8 cellular contexts compared by ENCODE assay signal in the genomic region with DNA sequence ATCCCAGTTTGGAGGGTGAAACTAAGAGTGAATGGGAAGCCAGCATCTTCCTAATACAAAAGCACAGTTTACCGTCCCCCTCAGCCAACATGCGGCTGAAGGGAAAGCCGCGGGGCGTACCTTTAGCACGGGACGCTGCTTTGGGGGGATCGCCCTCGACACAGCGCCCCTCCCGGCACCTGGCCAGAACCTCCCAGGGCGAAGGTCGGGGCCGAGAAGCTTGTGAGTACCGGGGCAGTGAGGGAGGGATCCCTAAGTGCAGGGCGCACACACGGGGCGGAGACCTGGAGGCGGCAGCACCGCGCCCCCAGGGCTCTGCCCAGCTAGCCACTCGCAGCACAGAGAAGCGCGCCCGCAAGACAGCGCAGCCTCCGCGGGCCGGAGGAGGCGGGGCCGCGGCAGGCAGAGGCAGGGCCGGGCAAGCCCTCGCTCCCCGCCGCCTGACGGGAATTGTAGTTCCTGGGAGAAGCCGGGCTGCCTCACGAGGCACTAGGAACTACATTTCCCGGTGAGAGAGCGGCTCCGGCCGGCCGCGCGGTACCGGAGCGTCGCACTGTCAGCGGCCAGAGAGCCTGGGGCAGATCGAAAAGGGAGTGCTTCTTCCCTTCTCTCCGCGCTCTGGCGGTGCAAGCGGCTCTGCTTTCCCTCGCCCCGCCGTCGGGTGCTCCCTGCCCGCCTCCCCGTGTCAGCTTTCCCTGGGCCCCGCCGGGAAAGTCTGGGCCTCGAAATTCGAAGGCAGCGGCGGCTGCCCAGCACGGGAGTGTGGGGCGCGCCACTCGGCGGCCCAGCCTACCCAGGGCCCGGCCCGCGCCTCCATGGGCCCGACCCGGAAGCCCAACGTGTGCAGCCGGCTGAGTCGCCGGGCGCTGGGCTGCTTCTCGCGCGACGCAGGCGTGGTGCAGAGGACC.
DNase-seq lines count a peak whose midpoint lies in the region; ATAC-seq and TF ChIP-seq lines count a peak whose summit lies in the region.

A gene with protein sequence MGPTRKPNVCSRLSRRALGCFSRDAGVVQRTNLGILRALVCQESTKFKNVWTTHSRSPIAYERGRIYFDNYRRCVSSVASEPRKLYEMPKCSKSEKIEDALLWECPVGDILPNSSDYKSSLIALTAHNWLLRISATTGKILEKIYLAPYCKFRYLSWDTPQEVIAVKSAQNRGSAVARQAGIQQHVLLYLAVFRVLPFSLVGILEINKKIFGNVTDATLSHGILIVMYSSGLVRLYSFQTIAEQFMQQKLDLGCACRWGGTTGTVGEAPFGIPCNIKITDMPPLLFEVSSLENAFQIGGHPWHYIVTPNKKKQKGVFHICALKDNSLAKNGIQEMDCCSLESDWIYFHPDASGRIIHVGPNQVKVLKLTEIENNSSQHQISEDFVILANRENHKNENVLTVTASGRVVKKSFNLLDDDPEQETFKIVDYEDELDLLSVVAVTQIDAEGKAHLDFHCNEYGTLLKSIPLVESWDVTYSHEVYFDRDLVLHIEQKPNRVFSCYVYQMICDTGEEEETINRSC (plus strand): TSS at position 464 of the 908 bp plus-strand sequence. CDS start 352 bp downstream, at position 816.
TSS of gene METTL8 (minus strand) at position 228 of the 908 bp plus-strand sequence. CDS start 41,805 bp downstream, outside the sequence.

- peaks cover 45% of the 10 kb centered on the region for H3K4me1 Mint-ChIP-seq in central memory CD8-positive, alpha-beta T cell

- in situ Hi-C loops in GM18951 (cut with MboI; ENCODE audit: low sequenced_read_pairs, unreplicated experiment), result no loop called here

- no peaks in the 10 kb centered on the region for H3K27me3 Mint-ChIP-seq in central memory CD8-positive, alpha-beta T cell

- H3K27ac Mint-ChIP-seq in central memory CD8-positive, alpha-beta T cell (ENCODE audit: low read depth), result peak within 1 kb of the TSS; percentile 94

- TF ChIP-seq CTCF in AG10803 (conservative IDR thresholded peaks at IDR 0.05; ENCODE audit: low read length), result no peak; the same call in 1 of the 2 replicates

- peak; percentile 94 for ATAC-seq in HG03196 (IDR thresholded peaks at IDR 0.05; ENCODE audit: unreplicated experiment)
- peak; percentile 94 for ATAC-seq in central memory CD8-positive, alpha-beta T cell (replicated peaks; ENCODE audit: extremely low read depth, poor library complexity, severe bottlenecking)

- no peaks in the 10 kb centered on the region for H3K9me3 Mint-ChIP-seq in central memory CD8-positive, alpha-beta T cell

- DNase-seq in AG10803 (ENCODE audit: low read depth) (peak; percentile 95), NCI-H345 treated with DMSO at 0.1 percent for 48 hours (lab: John Stamatoyannopoulos, UW; ENCODE audit: unreplicated experiment) (peak; percentile 91), islet precursor cell (peak; percentile 99)
- peak; percentile 89 for DNase-seq in activated CD4-positive, CD25-positive, alpha-beta regulatory T cell treated with anti-CD3 and anti-CD28 coated beads, Interleukin-2, amount 50 U/mL, for 16 hours (ENCODE audit: low read depth, low spot score)
- peak; percentile 82 to 88 for DNase-seq in central memory CD8-positive, alpha-beta T cell (ENCODE audit: low spot score in 2 of 2)
- DNase-seq in stimulated activated CD4-positive, alpha-beta T cell treated with anti-CD3 and anti-CD28 coated beads, Interleukin-12 subunit alpha, Interleukin-12 subunit beta, amount 100 ng/mL, for 48 hours (ENCODE audit: low read depth in 2 of 3, low spot score in 1 of 3), result peak; percentile 79 to 92 (median 92)

- H3K36me3 Mint-ChIP-seq in central memory CD8-positive, alpha-beta T cell (ENCODE audit: insufficient read depth), result peaks cover 22% of the 10 kb centered on the region

- H3K4me3 ChIP-seq in AG10803 (ENCODE audit: low read length), result peak within 1 kb of the TSS; percentile 90

- H3K4me3 Mint-ChIP-seq in central memory CD8-positive, alpha-beta T cell, result peak within 1 kb of the TSS; percentile 84

- peak; percentile 81 for TF ChIP-seq POLR2A in GM18951 (IDR thresholded peaks at IDR 0.05; ENCODE audit: extremely low read depth, insufficient read depth, insufficient read length)

Comparison
In these comparisons a context has a peak if more than half of its experiments do, and no peak if none do; other contexts are left out.
1. Peak in every context shown above with its lines: DNase-seq, ATAC-seq and H3K4me3 ChIP-seq.